ENCODE assay signal across 11 cellular contexts in the genomic region with DNA sequence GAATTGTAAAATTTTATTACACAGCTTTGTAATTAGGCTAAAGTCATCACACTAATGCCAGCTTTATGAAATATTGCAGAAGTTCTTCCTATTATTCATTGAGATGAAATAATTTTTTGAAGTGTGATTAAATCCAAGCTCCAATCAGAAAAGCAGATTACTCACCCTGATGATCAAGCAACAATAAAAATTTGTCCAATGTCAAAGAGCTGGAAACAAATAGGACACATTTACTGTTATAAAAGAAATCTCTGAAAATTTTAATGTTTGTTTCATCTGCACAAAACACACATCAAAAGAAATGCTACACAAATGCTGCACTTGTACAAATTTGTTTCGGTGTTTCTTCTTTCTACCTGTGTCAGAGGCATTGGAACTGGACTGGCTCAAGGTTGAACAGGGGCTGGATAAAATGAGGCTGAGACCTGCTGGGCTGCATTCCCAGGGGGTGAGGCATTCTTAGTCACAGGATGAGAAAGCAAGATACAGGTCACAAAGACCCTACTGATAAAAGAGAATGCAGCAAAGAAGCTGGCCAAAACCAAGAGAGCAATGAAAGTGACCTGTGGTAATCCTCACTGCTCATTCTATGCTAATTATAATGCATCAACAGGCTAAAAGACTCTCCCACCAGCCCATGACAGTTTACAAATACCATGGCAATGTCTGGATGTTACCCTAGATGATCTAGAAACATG.
A peak's percentile ranks its signal among the peaks of the same experiment; 100 is the strongest.
DNase-seq lines count a peak whose midpoint lies in the region; ATAC-seq, FAIRE-seq and TF ChIP-seq lines count a peak whose summit lies in the region.
"Had no signal": no experiment of that assay in that cellular context is flagged by ENCODE, and none has a peak within 500 bp of the region (broad histone marks: within the 10 kb centered on the region; RNA-seq: fewer than 3 reads in every experiment).

No MANE protein-coding gene starts in this region.

- POLR2A ChIA-PET in HCT116 (lab: Charles Lee) = interaction anchor here (1.3 to 1.4 kb wide), 2 partner anchors 10 to 12 kb away, joined by 4 to 6 read pairs; no protein-coding TSS in a partner anchor
- POLR2A ChIA-PET in CD4-positive, alpha-beta memory T cell (lab: Charles Lee; ENCODE audit: partially characterized antibody) = no interaction called here

- TF ChIP-seq CTCF in HCT116 (IDR thresholded peaks at IDR 0.05 in 2 of 3, conservative IDR thresholded peaks at IDR 0.05 in 1 of 3; ENCODE audit: borderline replicate concordance in 1 of 3, insufficient read depth in 1 of 3, low read depth in 2 of 3, low read length in 2 of 3) = 0 out of 6 replicates have a peak, but pooled peaks of 1 of the 3 experiments have one; percentile 3
- TF ChIP-seq CTCF in fibroblast of pulmonary artery (IDR thresholded peaks at IDR 0.05; ENCODE audit: low read length, missing control alignments) = no peak
- TF ChIP-seq CTCF in kidney (IDR thresholded peaks at IDR 0.05; ENCODE audit: borderline replicate concordance, extremely low read depth, insufficient read depth) = no peak

- TSS peak; percentile 94 for BruUV-seq in HCT116 (replicated peaks; lab: Mats Ljungman, UMichigan)

- CTCF ChIA-PET in HCT116 (lab: Charles Lee) = no interaction called here
- CTCF ChIA-PET in CD4-positive, alpha-beta memory T cell (lab: Charles Lee; ENCODE audit: partially characterized antibody) = no interaction called here

- peak; percentile 41 for TF ChIP-seq RAD21 in HCT116 (IDR thresholded peaks at IDR 0.05; ENCODE audit: low read depth)

- H3K27me3 Mint-ChIP-seq in CD4-positive, alpha-beta memory T cell = no peaks in the 10 kb centered on the region

- H4K20me1 ChIP-seq in HCT116 (ENCODE audit: insufficient read depth) = no peaks in the 10 kb centered on the region

- FAIRE-seq in kidney (lab: Jason Lieb, UNC) = no peak

- H3K9ac ChIP-seq in HCT116 (ENCODE audit: low read length) = peak overlapping the region; percentile 59
- H3K9ac ChIP-seq in kidney (ENCODE audit: low read length in 2 of 2) = no peak overlapping the region

- no peak overlapping the region for H3K27ac Mint-ChIP-seq in CD4-positive, alpha-beta memory T cell

- DNase-seq in HCT116 (ENCODE audit: low read depth, low spot score) (peak; percentile 96), fibroblast of pulmonary artery (ENCODE audit: low read depth) (peak; percentile 62), renal cortical epithelial cell (ENCODE audit: low read depth) (peak; percentile 83), NCI-H2107 treated with DMSO at 0.1 percent for 48 hours (lab: John Stamatoyannopoulos, UW; ENCODE audit: unreplicated experiment) (no peak), kidney (no peak)
- no peak for DNase-seq in CD4-positive, alpha-beta memory T cell
- DNase-seq: DMS 273 treated with DMSO at 0.1 percent for 48 hours, testis had no signal

- intact Hi-C loops in HCT116 (cut with micrococcal nuclease) = loop anchor here (5.0 kb wide), 1 partner anchor 68 kb away; no protein-coding TSS in a partner anchor
- intact Hi-C loops in kidney (cut with DNase I) = no loop called here
- intact Hi-C loops in CD4-positive, alpha-beta memory T cell (cut with micrococcal nuclease) = no loop called here

- H3K27me3 ChIP-seq in HCT116 (ENCODE audit: insufficient read depth, low read length) = no peaks in the 10 kb centered on the region
- no peaks in the 10 kb centered on the region for H3K27me3 ChIP-seq in CD4-positive, alpha-beta memory T cell (ENCODE audit: insufficient read depth, low read length)
- H3K27me3 ChIP-seq: neutrophil, testis had no signal

- no peak overlapping the region for H3K4me3 Mint-ChIP-seq in CD4-positive, alpha-beta memory T cell

- H3K4me1 ChIP-seq in HCT116 (ENCODE audit: control insufficient read depth in 1 of 2, insufficient read depth in 2 of 2, low read length in 2 of 2) = peaks cover 26 to 36% of the 10 kb centered on the region in 2 experiments
- no peaks in the 10 kb centered on the region for H3K4me1 ChIP-seq in kidney (ENCODE audit: control insufficient read depth in 1 of 2, insufficient read depth in 1 of 2, low read depth in 1 of 2, low read length in 2 of 2)
- no peaks in the 10 kb centered on the region for H3K4me1 ChIP-seq in CD4-positive, alpha-beta memory T cell (ENCODE audit: insufficient read depth, low read length)

- H3K79me2 ChIP-seq in HCT116 (ENCODE audit: insufficient read depth, low read length) = no peaks in the 10 kb centered on the region

- ATAC-seq in HCT116 (peak; percentile 89), SK-N-SH treated with all-trans-retinoic acid at 6 μM for 48 hours (peak; percentile 81), HG03469 (IDR thresholded peaks at IDR 0.05; ENCODE audit: unreplicated experiment) (no peak)

- RAD21 ChIA-PET in HCT116 (lab: Charles Lee; ENCODE audit: low non-redundant PET in 1 of 2, low total read pairs in 2 of 2, uncharacterized antibody in 2 of 2, unreplicated experiment in 2 of 2) = no interaction called here

- no peaks in the 10 kb centered on the region for H3K9me2 ChIP-seq in HCT116 (ENCODE audit: insufficient read depth)

- H3K27ac ChIP-seq in HCT116 (ENCODE audit: low read depth, low read length) = peak overlapping the region; percentile 96
- H3K27ac ChIP-seq in kidney (ENCODE audit: low read depth in 2 of 2, low read length in 2 of 2) = no peak overlapping the region
- H3K27ac ChIP-seq in CD4-positive, alpha-beta memory T cell (ENCODE audit: low read depth, low read length) = no peak overlapping the region
- H3K27ac ChIP-seq: neutrophil had no signal

- no peak for TF ChIP-seq POLR2A in HCT116 (IDR thresholded peaks at IDR 0.05; ENCODE audit: borderline replicate concordance, extremely low read depth, insufficient read depth, insufficient read length)

- no peaks in the 10 kb centered on the region for H3K4me1 Mint-ChIP-seq in CD4-positive, alpha-beta memory T cell

- H2AFZ ChIP-seq in HCT116 (ENCODE audit: low read depth, low read length, poor library complexity, severe bottlenecking) = no peak overlapping the region

- H3K4me3 ChIP-seq in HCT116 (replicated peaks in 1 of 2; ENCODE audit: low read depth in 1 of 2, low read length in 2 of 2) (peak overlapping the region in 1 of 2 experiments; percentile 38; a peak in 3 of 4 replicates), fibroblast of pulmonary artery (replicated peaks; ENCODE audit: low read depth, low read length) (no peak overlapping the region), kidney (ENCODE audit: low read length in 2 of 2) (no peak overlapping the region)
- H3K4me3 ChIP-seq in CD4-positive, alpha-beta memory T cell (ENCODE audit: low read length in 2 of 2) = no peak overlapping the region
- H3K4me3 ChIP-seq: testis had no signal

- H3K36me3 Mint-ChIP-seq in CD4-positive, alpha-beta memory T cell = no peaks in the 10 kb centered on the region

- peaks cover 0 to 9% (median 2%) of the 10 kb centered on the region in 8 donors for H3K9me3 Mint-ChIP-seq in CD4-positive, alpha-beta memory T cell

- no peaks in the 10 kb centered on the region for H3K36me3 ChIP-seq in HCT116 (ENCODE audit: control insufficient read depth in 1 of 2, insufficient read depth in 2 of 2, low read length in 2 of 2)
- H3K36me3 ChIP-seq in kidney (ENCODE audit: control insufficient read depth in 1 of 2, insufficient read depth in 2 of 2, low read length in 2 of 2) = no peaks in the 10 kb centered on the region
- no peaks in the 10 kb centered on the region for H3K36me3 ChIP-seq in CD4-positive, alpha-beta memory T cell (ENCODE audit: insufficient read depth, low read length)
- H3K36me3 ChIP-seq: neutrophil had no signal

- H3K9me3 ChIP-seq in HCT116 (ENCODE audit: control insufficient read depth in 1 of 2, insufficient read depth in 1 of 2, low read depth in 1 of 2, low read length in 2 of 2) (no peaks in the 10 kb centered on the region), kidney (ENCODE audit: control insufficient read depth in 1 of 2, low read length in 2 of 2) (no peaks in the 10 kb centered on the region)
- no peaks in the 10 kb centered on the region for H3K9me3 ChIP-seq in CD4-positive, alpha-beta memory T cell (ENCODE audit: control insufficient read depth in 1 of 2, low read length in 2 of 2)
- H3K9me3 ChIP-seq: neutrophil, testis had no signal

- H3K4me2 ChIP-seq in HCT116 (ENCODE audit: low read length) = peak overlapping the region; percentile 64

TF ChIP-seq in HCT116, 20 proteins besides CTCF, POLR2A, EP300 and RAD21 (continues in another document):
- TF ChIP-seq, protein P1, sequence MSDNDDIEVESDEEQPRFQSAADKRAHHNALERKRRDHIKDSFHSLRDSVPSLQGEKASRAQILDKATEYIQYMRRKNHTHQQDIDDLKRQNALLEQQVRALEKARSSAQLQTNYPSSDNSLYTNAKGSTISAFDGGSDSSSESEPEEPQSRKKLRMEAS (IDR thresholded peaks at IDR 0.05) = peak; percentile 72
- peak; percentile 98 for TF ChIP-seq SP1 (IDR thresholded peaks at IDR 0.05; ENCODE audit: low read depth)

TF ChIP-seq in SK-N-SH treated with all-trans-retinoic acid at 6 μM for 48 hours, 23 proteins besides CTCF, POLR2A, EP300 and RAD21 (continues in another document):
- TF ChIP-seq ZFP3 (CRISPR knock-in tag; IDR thresholded peaks at IDR 0.05) (0 out of 2 replicates have a peak, but pooled peaks have one; percentile 34), PPARA (CRISPR knock-in tag; IDR thresholded peaks at IDR 0.05; ENCODE audit: borderline replicate concordance) (no peak), ISL1 (CRISPR knock-in tag; IDR thresholded peaks at IDR 0.05) (peak; percentile 56; the same call in 1 of the 2 replicates), ZNF70 (CRISPR knock-in tag; IDR thresholded peaks at IDR 0.05) (no peak), TSHZ2 (CRISPR knock-in tag; IDR thresholded peaks at IDR 0.05) (no peak), TOX (CRISPR knock-in tag; IDR thresholded peaks at IDR 0.05; ENCODE audit: borderline replicate concordance) (no peak)

Comparison
In these comparisons a context has a peak if more than half of its experiments do, and no peak if none do; other contexts are left out.
1. DNase-seq: peak in HCT116 (single experiment), fibroblast of pulmonary artery (single experiment) and renal cortical epithelial cell (single experiment); none in NCI-H2107 treated with DMSO at 0.1 percent for 48 hours (single experiment), kidney (single experiment) and CD4-positive, alpha-beta memory T cell (0 of 5).